22 cellular contexts compared by ENCODE assay signal in genomic region chr3:46102780-46103130, GRCh38.
"Had no signal": no experiment of that assay in that cellular context is flagged by ENCODE, and none has a peak within 500 bp of the region (broad histone marks: within the 10 kb centered on the region; RNA-seq: fewer than 3 reads in every experiment).

No MANE protein-coding gene starts in this region.

- H3K4me3 Mint-ChIP-seq: activated CD4-positive, alpha-beta memory T cell treated with anti-CD3 and anti-CD28 coated beads, Interleukin-2, amount 10 ng/mL, durations not matched to agents 7 days and 5 days; activated CD4-positive, alpha-beta T cell treated with anti-CD3 and anti-CD28 coated beads, Interleukin-2, amount 10 ng/mL, durations not matched to agents 24 days and 14 days; activated naive CD4-positive, alpha-beta T cell treated with anti-CD3 and anti-CD28 coated beads, Interleukin-2, amount 50 U/mL, for 24 hours; activated T-helper 1 cell treated with anti-CD3 and anti-CD28 coated beads, Interleukin-12 subunit alpha, Interleukin-12 subunit beta, Interleukin-2, Interleukin-4 antibody, amounts not matched to agents 30 ng/mL and 10 ng/mL and 1 ng/mL, durations not matched to agents 14 hours and 24 hours and 36 hours; stimulated activated naive CD8-positive, alpha-beta T cell treated with anti-CD3 and anti-CD28 coated beads, Interleukin-15, Interleukin-2, amounts not matched to agents 100 ng/mL and 50 ng/mL, for 24 hours; T-helper 1 cell treated with Interleukin-12 subunit alpha and Interleukin-12 subunit beta and Interleukin-4 antibody, amounts not matched to agents 30 μg/mL and 1 μg/mL, for 36 hours had no signal

- H3K4me1 ChIP-seq: gastrocnemius medialis, left ventricle myocardium inferior, pancreas had no signal

- ATAC-seq: gastrocnemius medialis, pancreas, psoas muscle had no signal

- H3K27me3 Mint-ChIP-seq: activated naive CD4-positive, alpha-beta T cell treated with anti-CD3 and anti-CD28 coated beads, Interleukin-2, amount 50 U/mL, for 24 hours had no signal

- H3K9me3 ChIP-seq: gastrocnemius medialis, left ventricle myocardium inferior, pancreas, psoas muscle, right atrium auricular region, tibial artery had no signal

- H3K36me3 ChIP-seq: esophagus muscularis mucosa, gastrocnemius medialis, left ventricle myocardium inferior, pancreas, right atrium auricular region, spleen, tibial artery had no signal

- DNase-seq: activated CD4-positive, alpha-beta memory T cell treated with anti-CD3 and anti-CD28 coated beads, Interleukin-2, amount 10 ng/mL, durations not matched to agents 7 days and 5 days; activated CD4-positive, alpha-beta T cell treated with anti-CD3 and anti-CD28 coated beads, Interleukin-2, amount 10 ng/mL, durations not matched to agents 24 days and 14 days; activated CD4-positive, CD25-positive, alpha-beta regulatory T cell; activated gamma-delta T cell treated with Interleukin-2 at 50 U/mL for 16 hours; central memory CD4-positive, alpha-beta T cell; gastrocnemius medialis; hippocampal formation; left ventricle myocardium inferior; midbrain; natural killer cell; pancreas; psoas muscle; spleen; stimulated activated CD4-positive, alpha-beta T cell treated with anti-CD3 and anti-CD28 coated beads, Interleukin-4, amount 100 ng/mL, for 1 hour; T1000; tibial artery had no signal

- H3K4me3 ChIP-seq: esophagus muscularis mucosa, gastrocnemius medialis, left ventricle myocardium inferior, pancreas, psoas muscle, right atrium auricular region, spleen, tibial artery had no signal

- H3K27ac Mint-ChIP-seq: activated CD4-positive, alpha-beta memory T cell treated with anti-CD3 and anti-CD28 coated beads, Interleukin-2, amount 10 ng/mL, durations not matched to agents 7 days and 5 days; activated naive CD4-positive, alpha-beta T cell treated with anti-CD3 and anti-CD28 coated beads, Interleukin-2, amount 50 U/mL, for 24 hours; stimulated activated naive CD8-positive, alpha-beta T cell treated with anti-CD3 and anti-CD28 coated beads, Interleukin-15, Interleukin-2, amounts not matched to agents 100 ng/mL and 50 ng/mL, for 24 hours had no signal

- H3K27ac ChIP-seq: esophagus muscularis mucosa, gastrocnemius medialis, left ventricle myocardium inferior, pancreas, psoas muscle, right atrium auricular region, tibial artery had no signal

- H3K27me3 ChIP-seq: gastrocnemius medialis, pancreas, right atrium auricular region, spleen had no signal
